Comparison of ENCODE assay signal across 1 cellular context in genomic region chr4:1024882-1025552, GRCh38.
TF ChIP-seq lines count a peak whose summit lies in the region.

No MANE protein-coding gene starts in this region.

TF ChIP-seq in H1, 55 proteins besides CTCF, POLR2A, EP300 and RAD21:
- TF ChIP-seq SP4 (IDR thresholded peaks at IDR 0.05; ENCODE audit: low read length) (no peak), JUN (IDR thresholded peaks at IDR 0.05; ENCODE audit: low read depth, low read length) (no peak)
